40 cellular contexts compared by ENCODE assay signal in genomic region chr10:61731638-61732037, GRCh38.
"Had no signal": no experiment of that assay in that cellular context is flagged by ENCODE, and none has a peak within 500 bp of the region (broad histone marks: within the 10 kb centered on the region; RNA-seq: fewer than 3 reads in every experiment).

No MANE protein-coding gene starts in this region.

- H3K4me1 ChIP-seq: ascending aorta had no signal

- H3K4me1 Mint-ChIP-seq: activated CD4-positive, alpha-beta memory T cell treated with anti-CD3 and anti-CD28 coated beads, Interleukin-2, amount 10 ng/mL, durations not matched to agents 7 days and 5 days; activated CD4-positive, alpha-beta T cell treated with anti-CD3 and anti-CD28 coated beads for 36 hours; activated CD4-positive, alpha-beta T cell treated with anti-CD3 and anti-CD28 coated beads, Interleukin-2, amount 10 ng/mL, durations not matched to agents 7 days and 5 days; activated CD8-positive, alpha-beta memory T cell treated with anti-CD3 and anti-CD28 coated beads, Interleukin-2, amount 10 ng/mL, durations not matched to agents 7 days and 5 days; activated naive CD4-positive, alpha-beta T cell treated with anti-CD3 and anti-CD28 coated beads, Interleukin-2, amount 10 ng/mL, durations not matched to agents 7 days and 5 days; activated naive CD4-positive, alpha-beta T cell treated with anti-CD3 and anti-CD28 coated beads, Interleukin-2, amount 50 U/mL, for 24 hours; activated naive CD8-positive, alpha-beta T cell treated with anti-CD3 and anti-CD28 coated beads, Interleukin-2, amount 10 ng/mL, durations not matched to agents 7 days and 5 days; activated naive CD8-positive, alpha-beta T cell treated with anti-CD3 and anti-CD28 coated beads, Interleukin-2, amount 50 U/mL, for 24 hours; central memory CD8-positive, alpha-beta T cell had no signal

- ATAC-seq: activated CD4-positive, alpha-beta T cell treated with anti-CD3 and anti-CD28 coated beads for 36 hours; activated CD4-positive, CD25-positive, alpha-beta regulatory T cell treated with anti-CD3 and anti-CD28 coated beads, Interleukin-2, amount 50 U/mL, for 24 hours; activated CD8-positive, alpha-beta memory T cell treated with anti-CD3 and anti-CD28 coated beads, Interleukin-2, amount 10 ng/mL, durations not matched to agents 7 days and 5 days; activated CD8-positive, alpha-beta T cell treated with anti-CD3 and anti-CD28 coated beads, Interleukin-2, amount 10 ng/mL, durations not matched to agents 7 days and 5 days; activated naive CD8-positive, alpha-beta T cell treated with anti-CD3 and anti-CD28 coated beads, Interleukin-2, amount 50 U/mL, for 24 hours; WTC11 had no signal

- H3K9me3 ChIP-seq: ascending aorta had no signal

- DNase-seq: activated CD4-positive, alpha-beta memory T cell treated with anti-CD3 and anti-CD28 coated beads, Interleukin-2, amount 10 ng/mL, durations not matched to agents 7 days and 5 days; activated CD4-positive, alpha-beta T cell treated with anti-CD3 and anti-CD28 coated beads for 1 hour; activated CD4-positive, alpha-beta T cell treated with anti-CD3 and anti-CD28 coated beads for 36 hours; activated CD4-positive, alpha-beta T cell treated with anti-CD3 and anti-CD28 coated beads for 48 hours; activated CD4-positive, alpha-beta T cell treated with anti-CD3 and anti-CD28 coated beads, Interleukin-2, amount 10 ng/mL, durations not matched to agents 7 days and 5 days; activated CD4-positive, alpha-beta T cell treated with anti-CD3 and anti-CD28 coated beads, Interleukin-2, amount 50 U/mL, for 48 hours; activated CD4-positive, CD25-positive, alpha-beta regulatory T cell; activated CD8-positive, alpha-beta memory T cell treated with anti-CD3 and anti-CD28 coated beads for 24 hours; activated CD8-positive, alpha-beta memory T cell treated with anti-CD3 and anti-CD28 coated beads, Interleukin-2, amount 10 ng/mL, durations not matched to agents 7 days and 5 days; activated CD8-positive, alpha-beta memory T cell treated with anti-CD3 and anti-CD28 coated beads, Interleukin-2, amount 50 U/mL, for 48 hours; activated CD8-positive, alpha-beta T cell treated with anti-CD3 and anti-CD28 coated beads, Interleukin-2, amount 10 ng/mL, durations not matched to agents 7 days and 5 days; activated effector memory CD4-positive, alpha-beta T cell treated with Interleukin-2 at 50 U/mL for 16 hours; activated gamma-delta T cell; activated naive CD4-positive, alpha-beta T cell treated with anti-CD3 and anti-CD28 coated beads, Interleukin-2, amount 10 ng/mL, durations not matched to agents 7 days and 5 days; activated naive CD4-positive, alpha-beta T cell treated with Interleukin-2 at 50 U/mL for 16 hours; activated naive CD8-positive, alpha-beta T cell treated with anti-CD3 and anti-CD28 coated beads, Interleukin-2, amount 10 ng/mL, durations not matched to agents 7 days and 5 days; activated naive CD8-positive, alpha-beta T cell treated with anti-CD3 and anti-CD28 coated beads, Interleukin-2, amount 50 U/mL, for 24 hours; activated T-cell treated with anti-CD3 and anti-CD28 coated beads, Interleukin-2, amount 50 U/mL, for 24 hours; activated T-cell treated with anti-CD3 and anti-CD28 coated beads, Interleukin-2, amount 50 U/mL, for 48 hours; amygdala; anterior cingulate cortex; caudate nucleus; cerebellar nuclear complex; T-helper 1 cell; T-helper 2 cell; T-helper 9 cell; WERI-Rb-1 had no signal

- H3K27ac ChIP-seq: ascending aorta, cardiac muscle cell, WERI-Rb-1 had no signal

- H3K27ac Mint-ChIP-seq: activated CD4-positive, alpha-beta memory T cell treated with anti-CD3 and anti-CD28 coated beads, Interleukin-2, amount 10 ng/mL, durations not matched to agents 7 days and 5 days; activated CD4-positive, alpha-beta T cell treated with anti-CD3 and anti-CD28 coated beads for 36 hours; activated CD4-positive, alpha-beta T cell treated with anti-CD3 and anti-CD28 coated beads, Interleukin-2, amount 10 ng/mL, durations not matched to agents 7 days and 5 days; activated CD8-positive, alpha-beta memory T cell treated with anti-CD3 and anti-CD28 coated beads, Interleukin-2, amount 10 ng/mL, durations not matched to agents 7 days and 5 days; activated CD8-positive, alpha-beta T cell treated with anti-CD3 and anti-CD28 coated beads, Interleukin-2, amount 10 ng/mL, durations not matched to agents 7 days and 5 days; activated naive CD4-positive, alpha-beta T cell treated with anti-CD3 and anti-CD28 coated beads, Interleukin-2, amount 10 ng/mL, durations not matched to agents 7 days and 5 days; activated naive CD4-positive, alpha-beta T cell treated with anti-CD3 and anti-CD28 coated beads, Interleukin-2, amount 50 U/mL, for 24 hours; activated naive CD8-positive, alpha-beta T cell; activated naive CD8-positive, alpha-beta T cell treated with anti-CD3 and anti-CD28 coated beads, Interleukin-2, amount 10 ng/mL, durations not matched to agents 7 days and 5 days; activated naive CD8-positive, alpha-beta T cell treated with anti-CD3 and anti-CD28 coated beads, Interleukin-2, amount 50 U/mL, for 24 hours; activated T-cell treated with anti-CD3 and anti-CD28 coated beads, Interleukin-2, amount 50 U/mL, for 24 hours; activated T-helper 2 cell treated with anti-CD3 and anti-CD28 coated beads, Interferon-gamma antibody, Interleukin-2, Interleukin-4, amounts not matched to agents 10 μg/mL and 5 μg/mL and 100 μg/mL, durations not matched to agents 14 hours and 24 hours and 36 hours; brain; T-helper 1 cell treated with Interleukin-12 subunit alpha and Interleukin-12 subunit beta and Interleukin-4 antibody, amounts not matched to agents 30 μg/mL and 1 μg/mL, for 36 hours; T-helper 2 cell treated with Interferon-gamma antibody and Interleukin-4, amounts not matched to agents 5 μg/mL and 100 μg/mL, for 36 hours; WTC11 had no signal

- H3K36me3 ChIP-seq: ascending aorta, cardiac muscle cell, WERI-Rb-1 had no signal

- FAIRE-seq: bronchial epithelial cell, TTC549 had no signal

- H3K27me3 ChIP-seq: ascending aorta, cardiac muscle cell had no signal

- H3K4me3 Mint-ChIP-seq: activated CD4-positive, alpha-beta memory T cell treated with anti-CD3 and anti-CD28 coated beads, Interleukin-2, amount 10 ng/mL, durations not matched to agents 7 days and 5 days; activated CD4-positive, alpha-beta T cell treated with anti-CD3 and anti-CD28 coated beads for 36 hours; activated CD4-positive, alpha-beta T cell treated with anti-CD3 and anti-CD28 coated beads, Interleukin-2, amount 10 ng/mL, durations not matched to agents 7 days and 5 days; activated CD8-positive, alpha-beta memory T cell treated with anti-CD3 and anti-CD28 coated beads, Interleukin-2, amount 10 ng/mL, durations not matched to agents 7 days and 5 days; activated CD8-positive, alpha-beta T cell treated with anti-CD3 and anti-CD28 coated beads, Interleukin-2, amount 10 ng/mL, durations not matched to agents 7 days and 5 days; activated naive CD4-positive, alpha-beta T cell treated with anti-CD3 and anti-CD28 coated beads, Interleukin-2, amount 10 ng/mL, durations not matched to agents 7 days and 5 days; activated naive CD4-positive, alpha-beta T cell treated with anti-CD3 and anti-CD28 coated beads, Interleukin-2, amount 50 U/mL, for 24 hours; activated naive CD8-positive, alpha-beta T cell; activated naive CD8-positive, alpha-beta T cell treated with anti-CD3 and anti-CD28 coated beads, Interleukin-2, amount 10 ng/mL, durations not matched to agents 7 days and 5 days; activated naive CD8-positive, alpha-beta T cell treated with anti-CD3 and anti-CD28 coated beads, Interleukin-2, amount 50 U/mL, for 24 hours; activated T-cell treated with anti-CD3 and anti-CD28 coated beads, Interleukin-2, amount 50 U/mL, for 24 hours; brain; central memory CD8-positive, alpha-beta T cell; T-helper 1 cell treated with Interleukin-12 subunit alpha and Interleukin-12 subunit beta and Interleukin-4 antibody, amounts not matched to agents 30 μg/mL and 1 μg/mL, for 36 hours; T-helper 2 cell treated with Interferon-gamma antibody and Interleukin-4, amounts not matched to agents 5 μg/mL and 100 μg/mL, for 36 hours; WTC11 had no signal

- H3K36me3 Mint-ChIP-seq: activated CD8-positive, alpha-beta memory T cell treated with anti-CD3 and anti-CD28 coated beads, Interleukin-2, amount 10 ng/mL, durations not matched to agents 7 days and 5 days; activated naive CD4-positive, alpha-beta T cell treated with anti-CD3 and anti-CD28 coated beads, Interleukin-2, amount 10 ng/mL, durations not matched to agents 7 days and 5 days; activated naive CD4-positive, alpha-beta T cell treated with anti-CD3 and anti-CD28 coated beads, Interleukin-2, amount 50 U/mL, for 24 hours; activated naive CD8-positive, alpha-beta T cell; activated naive CD8-positive, alpha-beta T cell treated with anti-CD3 and anti-CD28 coated beads, Interleukin-2, amount 10 ng/mL, durations not matched to agents 7 days and 5 days; brain; WTC11 had no signal

- H3K4me3 ChIP-seq: ascending aorta, cardiac muscle cell had no signal

- H3K9me3 Mint-ChIP-seq: activated CD4-positive, alpha-beta memory T cell treated with anti-CD3 and anti-CD28 coated beads, Interleukin-2, amount 10 ng/mL, durations not matched to agents 7 days and 5 days; activated CD4-positive, alpha-beta T cell treated with anti-CD3 and anti-CD28 coated beads, Interleukin-2, amount 10 ng/mL, durations not matched to agents 7 days and 5 days; activated naive CD4-positive, alpha-beta T cell treated with anti-CD3 and anti-CD28 coated beads, Interleukin-2, amount 10 ng/mL, durations not matched to agents 7 days and 5 days; activated naive CD4-positive, alpha-beta T cell treated with anti-CD3 and anti-CD28 coated beads, Interleukin-2, amount 50 U/mL, for 24 hours; activated naive CD8-positive, alpha-beta T cell treated with anti-CD3 and anti-CD28 coated beads, Interleukin-2, amount 10 ng/mL, durations not matched to agents 7 days and 5 days; activated naive CD8-positive, alpha-beta T cell treated with anti-CD3 and anti-CD28 coated beads, Interleukin-2, amount 50 U/mL, for 24 hours; activated T-cell treated with anti-CD3 and anti-CD28 coated beads, Interleukin-2, amount 50 U/mL, for 24 hours; activated T-helper 2 cell treated with anti-CD3 and anti-CD28 coated beads, Interferon-gamma antibody, Interleukin-2, Interleukin-4, amounts not matched to agents 10 μg/mL and 5 μg/mL and 100 μg/mL, durations not matched to agents 14 hours and 24 hours and 36 hours; central memory CD8-positive, alpha-beta T cell; T-helper 1 cell treated with Interleukin-12 subunit alpha and Interleukin-12 subunit beta and Interleukin-4 antibody, amounts not matched to agents 30 μg/mL and 1 μg/mL, for 36 hours; T-helper 2 cell treated with Interferon-gamma antibody and Interleukin-4, amounts not matched to agents 5 μg/mL and 100 μg/mL, for 36 hours had no signal
